ENCODE assay signal across 19 cellular contexts in genomic region chr5:144086295-144086694, GRCh38.
DNase-seq lines count a peak whose midpoint lies in the region; ATAC-seq, FAIRE-seq and TF ChIP-seq lines count a peak whose summit lies in the region.
"Had no signal": no experiment of that assay in that cellular context is flagged by ENCODE, and none has a peak within 500 bp of the region (broad histone marks: within the 10 kb centered on the region; RNA-seq: fewer than 3 reads in every experiment).

No MANE protein-coding gene starts in this region.

- H3K9ac ChIP-seq in HepG2 (ENCODE audit: insufficient read depth, low read depth, low read length) = no peak overlapping the region
- H3K9ac ChIP-seq: BLaER1 treated with 17β-estradiol and CSF1 and Interleukin-3, amounts not matched to agents 10 nM and 100 nM had no signal

- TF ChIP-seq RAD21 in HepG2 (CRISPR knock-in tag; IDR thresholded peaks at IDR 0.05) = no peak

- POLR2A ChIA-PET in MCF 10A (lab: Yijun Ruan, JAX) = no interaction called here
- POLR2A ChIA-PET in HepG2 (lab: Yijun Ruan, JAX) = no interaction called here

- H3K4me3 ChIP-seq in breast epithelium (no peak overlapping the region), HepG2 (replicated peaks in 1 of 3; ENCODE audit: insufficient read depth in 1 of 3, low read depth in 2 of 3, low read length in 3 of 3) (no peak overlapping the region)
- H3K4me3 ChIP-seq: BLaER1 treated with 17β-estradiol and CSF1 and Interleukin-3, amounts not matched to agents 10 nM and 100 nM; GM23338 had no signal

- no TSS peak for BruUV-seq in MCF 10A (replicated peaks; lab: Mats Ljungman, UMichigan)
- no TSS peak for BruUV-seq in HepG2 (replicated peaks; lab: Mats Ljungman, UMichigan)

- peak; percentile 18 for FAIRE-seq in colon (lab: Jason Lieb, UNC)
- FAIRE-seq in frontal cortex (lab: Jason Lieb, UNC) = peak; percentile 31
- FAIRE-seq in HepG2 (lab: Jason Lieb, UNC) = no peak
- FAIRE-seq: H54, HTR-8/SVneo had no signal

- no peaks in the 10 kb centered on the region for H3K27me3 ChIP-seq in breast epithelium
- H3K27me3 ChIP-seq in HepG2 (ENCODE audit: control insufficient read depth in 1 of 2, insufficient read depth in 2 of 2, low read length in 2 of 2) = no peaks in the 10 kb centered on the region
- H3K27me3 ChIP-seq: BLaER1 treated with 17β-estradiol and CSF1 and Interleukin-3, amounts not matched to agents 10 nM and 100 nM had no signal

- H4K20me1 ChIP-seq in HepG2 (ENCODE audit: insufficient read depth, low read length) = no peaks in the 10 kb centered on the region
- H4K20me1 ChIP-seq: BLaER1 treated with 17β-estradiol and CSF1 and Interleukin-3, amounts not matched to agents 10 nM and 100 nM had no signal

- no peak for ATAC-seq in HepG2
- ATAC-seq: CD8-positive, alpha-beta T cell; GM23338 had no signal

- no peak overlapping the region for H3K27ac Mint-ChIP-seq in MCF 10A (ENCODE audit: low read depth, unreplicated experiment)
- H3K27ac Mint-ChIP-seq: B cell; CD8-positive, alpha-beta T cell; GM23338; IgD-negative memory B cell had no signal

- no peaks in the 10 kb centered on the region for H3K36me3 Mint-ChIP-seq in MCF 10A (ENCODE audit: insufficient read depth, unreplicated experiment)
- H3K36me3 Mint-ChIP-seq: CD8-positive, alpha-beta T cell; IgD-negative memory B cell had no signal

- 0% methylated on average over 3 of the region's 3 CpGs for WGBS in HepG2 (ENCODE audit: low lambda C conversion rate)

- in situ Hi-C loops in HepG2 (cut with HindIII; ENCODE audit: extremely low pct_ligation_motif_present, low pct_unique_long_range_greater_than_20kb) = no loop called here

- TF ChIP-seq EP300 in HepG2 (IDR thresholded peaks at IDR 0.05; ENCODE audit: low read depth in 2 of 2, low read length in 2 of 2) = no peak
- no peak for TF ChIP-seq EP300 in HepG2 (CRISPR knock-in tag; IDR thresholded peaks at IDR 0.05; ENCODE audit: borderline replicate concordance)

- TF ChIP-seq POLR2A in breast epithelium (IDR thresholded peaks at IDR 0.05) = no peak
- no peak for TF ChIP-seq POLR2A in HepG2 (IDR thresholded peaks at IDR 0.05; ENCODE audit: insufficient read depth in 1 of 2, low read depth in 2 of 2, low read length in 2 of 2)

- CTCF ChIA-PET in MCF 10A (lab: Yijun Ruan, JAX) = interaction anchor here (0.7 kb wide), 1 partner anchor 920 kb away, joined by 3 read pairs; no protein-coding TSS in a partner anchor
- CTCF ChIA-PET in HepG2 (lab: Yijun Ruan, JAX; ENCODE audit: low intra/inter-chr PET ratio, low total read pairs) = no interaction called here

- peaks cover 5% of the 10 kb centered on the region for H3K4me1 Mint-ChIP-seq in MCF 10A (ENCODE audit: insufficient read depth, unreplicated experiment)

- intact Hi-C loops in MCF 10A (cut with micrococcal nuclease) (no loop called here), breast epithelium (cut with DNase I; ENCODE audit: low total_unique reads) (no loop called here), HepG2 (cut with micrococcal nuclease; ENCODE audit: unreplicated experiment) (no loop called here)

- DNase-seq in MCF 10A (ENCODE audit: unreplicated experiment) (peak; percentile 70), breast epithelium (ENCODE audit: low spot score in 2 of 2) (no peak), frontal cortex (ENCODE audit: low spot score in 2 of 2) (no peak), HepG2 (ENCODE audit: low spot score) (no peak), germinal center (ENCODE audit: low spot score) (no peak), NCI-H774 (lab: John Stamatoyannopoulos, UW) (no peak)
- DNase-seq: Calu3; CD8-positive, alpha-beta T cell; DMS79 treated with DMSO at 0.1 percent for 48 hours; GF-D8; HCEC 1CT had no signal

- H3K36me3 ChIP-seq in breast epithelium = no peaks in the 10 kb centered on the region
- H3K36me3 ChIP-seq in HepG2 (replicated peaks in 1 of 2; ENCODE audit: control insufficient read depth in 1 of 2, insufficient read depth in 2 of 2, low read length in 2 of 2) = no peaks in the 10 kb centered on the region
- H3K36me3 ChIP-seq: BLaER1 treated with 17β-estradiol and CSF1 and Interleukin-3, amounts not matched to agents 10 nM and 100 nM had no signal

- no peaks in the 10 kb centered on the region for H3K79me2 ChIP-seq in HepG2 (ENCODE audit: insufficient read depth, low read length)

- H3K4me3 Mint-ChIP-seq in MCF 10A (ENCODE audit: unreplicated experiment) = no peak overlapping the region
- H3K4me3 Mint-ChIP-seq: B cell; CD8-positive, alpha-beta T cell; GM23338; IgD-negative memory B cell had no signal

- no peak overlapping the region for H3K4me2 ChIP-seq in HepG2 (ENCODE audit: low read depth, low read length)
- H3K4me2 ChIP-seq: BLaER1 treated with 17β-estradiol and CSF1 and Interleukin-3, amounts not matched to agents 10 nM and 100 nM; GM23338 had no signal

- H3K9me3 ChIP-seq in breast epithelium (peaks cover 5 to 7% of the 10 kb centered on the region in 2 donors), HepG2 (ENCODE audit: low read length) (0 out of 2 replicates have a peak, but pooled peaks cover 4% of the 10 kb centered on the region)

- H3K27ac ChIP-seq in breast epithelium (no peak overlapping the region), HepG2 (ENCODE audit: extremely low read length, insufficient read depth, low read length) (no peak overlapping the region)
- H3K27ac ChIP-seq: 22Rv1; BLaER1 treated with 17β-estradiol and CSF1 and Interleukin-3, amounts not matched to agents 10 nM and 100 nM had no signal

- H3K4me1 ChIP-seq in breast epithelium (no peaks in the 10 kb centered on the region), HepG2 (ENCODE audit: insufficient read depth, low read length) (no peaks in the 10 kb centered on the region)

- H3K27me3 Mint-ChIP-seq in MCF 10A (ENCODE audit: insufficient read depth, unreplicated experiment) = no peaks in the 10 kb centered on the region

- H3K9me3 Mint-ChIP-seq in MCF 10A (ENCODE audit: unreplicated experiment) = no peaks in the 10 kb centered on the region

- no peak overlapping the region for H2AFZ ChIP-seq in HepG2 (ENCODE audit: low read length)
- H2AFZ ChIP-seq: GM23338 had no signal

- TF ChIP-seq CTCF in MCF 10A (IDR thresholded peaks at IDR 0.05; ENCODE audit: unreplicated experiment) (no peak), breast epithelium (IDR thresholded peaks at IDR 0.05) (no peak), HepG2 (CRISPR knock-in tag; IDR thresholded peaks at IDR 0.05) (no peak)

TF ChIP-seq in HepG2, 621 proteins besides CTCF, POLR2A, EP300 and RAD21:
- TF ChIP-seq MLLT10 (CRISPR knock-in tag; IDR thresholded peaks at IDR 0.05) (no peak), RAD51 (IDR thresholded peaks at IDR 0.05; ENCODE audit: borderline replicate concordance) (no peak), PBX2 (CRISPR knock-in tag; IDR thresholded peaks at IDR 0.05) (no peak), SOX5 (CRISPR knock-in tag; IDR thresholded peaks at IDR 0.05; ENCODE audit: borderline replicate concordance) (no peak), YEATS4 (CRISPR knock-in tag; IDR thresholded peaks at IDR 0.05; ENCODE audit: borderline replicate concordance) (no peak), SSRP1 (CRISPR knock-in tag; IDR thresholded peaks at IDR 0.05) (no peak), ZNF619 (CRISPR knock-in tag; IDR thresholded peaks at IDR 0.05) (no peak)
